38 cellular contexts compared by ENCODE assay signal in the genomic region with DNA sequence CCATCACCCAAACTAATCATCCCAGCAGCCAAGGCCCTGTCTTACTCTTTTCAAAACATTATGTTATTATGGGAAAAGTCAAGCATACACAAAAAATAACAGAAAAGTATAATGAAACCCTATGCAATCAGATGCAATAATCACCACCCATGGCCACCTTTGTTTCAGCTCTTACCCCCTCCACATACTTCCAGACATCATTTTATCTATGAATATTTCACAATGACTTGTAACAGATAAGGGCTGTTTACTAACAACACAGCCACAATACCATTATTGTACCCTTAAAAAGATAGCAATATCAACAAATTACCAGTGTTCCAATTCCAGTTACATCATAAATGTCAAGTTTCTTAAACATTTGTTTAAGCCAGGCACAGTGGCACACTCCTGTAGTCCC.
"Had no signal": no experiment of that assay in that cellular context is flagged by ENCODE, and none has a peak within 500 bp of the region (broad histone marks: within the 10 kb centered on the region; RNA-seq: fewer than 3 reads in every experiment).

No MANE protein-coding gene starts in this region.

- H3K27me3 Mint-ChIP-seq: activated naive CD8-positive, alpha-beta T cell; activated naive CD8-positive, alpha-beta T cell treated with anti-CD3 and anti-CD28 coated beads for 36 hours; activated naive CD8-positive, alpha-beta T cell treated with anti-CD3 and anti-CD28 coated beads, Interleukin-2, amount 10 ng/mL, durations not matched to agents 7 days and 5 days; activated naive CD8-positive, alpha-beta T cell treated with anti-CD3 and anti-CD28 coated beads, Interleukin-2, amount 50 U/mL, for 24 hours; activated T-cell treated with anti-CD3 and anti-CD28 coated beads, Interleukin-2, amount 50 U/mL, for 24 hours; activated T-helper 17 cell treated with anti-CD3 and anti-CD28 coated beads, Interleukin-2, amount 50 U/mL, for 72 hours; central memory CD8-positive, alpha-beta T cell had no signal

- H3K9me3 ChIP-seq: adrenal gland, ascending aorta, body of pancreas, breast epithelium had no signal

- H3K36me3 ChIP-seq: breast epithelium had no signal

- H3K4me3 Mint-ChIP-seq: activated naive CD4-positive, alpha-beta T cell treated with anti-CD3 and anti-CD28 coated beads for 36 hours; activated naive CD4-positive, alpha-beta T cell treated with anti-CD3 and anti-CD28 coated beads, Interleukin-2, amount 10 ng/mL, durations not matched to agents 7 days and 5 days; activated naive CD8-positive, alpha-beta T cell; activated naive CD8-positive, alpha-beta T cell treated with anti-CD3 and anti-CD28 coated beads for 36 hours; activated naive CD8-positive, alpha-beta T cell treated with anti-CD3 and anti-CD28 coated beads, Interleukin-2, amount 10 ng/mL, durations not matched to agents 7 days and 5 days; activated naive CD8-positive, alpha-beta T cell treated with anti-CD3 and anti-CD28 coated beads, Interleukin-2, amount 50 U/mL, for 24 hours; activated T-cell treated with anti-CD3 and anti-CD28 coated beads, Interleukin-2, amount 50 U/mL, for 24 hours; activated T-cell treated with anti-CD3 and anti-CD28 coated beads, Interleukin-2, amount 50 U/mL, for 4 hours; activated T-cell treated with anti-CD3 and anti-CD28 coated beads, Interleukin-2, amount 50 U/mL, for 72 hours; activated T-helper 1 cell treated with anti-CD3 and anti-CD28 coated beads, Interleukin-12 subunit alpha, Interleukin-12 subunit beta, Interleukin-2, Interleukin-4 antibody, amounts not matched to agents 30 ng/mL and 10 ng/mL and 1 ng/mL, durations not matched to agents 14 hours and 24 hours and 36 hours; activated T-helper 17 cell treated with anti-CD3 and anti-CD28 coated beads, Interleukin-2, amount 50 U/mL, for 72 hours; brain; central memory CD8-positive, alpha-beta T cell had no signal

- H3K27ac Mint-ChIP-seq: activated naive CD4-positive, alpha-beta T cell treated with anti-CD3 and anti-CD28 coated beads for 36 hours; activated naive CD4-positive, alpha-beta T cell treated with anti-CD3 and anti-CD28 coated beads, Interleukin-2, amount 10 ng/mL, durations not matched to agents 7 days and 5 days; activated naive CD8-positive, alpha-beta T cell; activated naive CD8-positive, alpha-beta T cell treated with anti-CD3 and anti-CD28 coated beads for 36 hours; activated naive CD8-positive, alpha-beta T cell treated with anti-CD3 and anti-CD28 coated beads, Interleukin-2, amount 10 ng/mL, durations not matched to agents 7 days and 5 days; activated naive CD8-positive, alpha-beta T cell treated with anti-CD3 and anti-CD28 coated beads, Interleukin-2, amount 50 U/mL, for 24 hours; activated T-cell treated with anti-CD3 and anti-CD28 coated beads, Interleukin-2, amount 50 U/mL, for 24 hours; activated T-cell treated with anti-CD3 and anti-CD28 coated beads, Interleukin-2, amount 50 U/mL, for 72 hours; activated T-helper 1 cell treated with anti-CD3 and anti-CD28 coated beads, Interleukin-12 subunit alpha, Interleukin-12 subunit beta, Interleukin-2, Interleukin-4 antibody, amounts not matched to agents 30 ng/mL and 10 ng/mL and 1 ng/mL, durations not matched to agents 14 hours and 24 hours and 36 hours; activated T-helper 17 cell treated with anti-CD3 and anti-CD28 coated beads, Interleukin-2, amount 50 U/mL, for 72 hours; activated T-helper 2 cell treated with anti-CD3 and anti-CD28 coated beads, Interferon-gamma antibody, Interleukin-2, Interleukin-4, amounts not matched to agents 10 μg/mL and 5 μg/mL and 100 μg/mL, durations not matched to agents 14 hours and 24 hours and 36 hours; brain had no signal

- DNase-seq: activated effector memory CD4-positive, alpha-beta T cell treated with anti-CD3 and anti-CD28 coated beads, Interleukin-2, amount 50 U/mL, for 16 hours; activated effector memory CD4-positive, alpha-beta T cell treated with Interleukin-2 at 50 U/mL for 16 hours; activated gamma-delta T cell; activated gamma-delta T cell treated with Interleukin-2 at 50 U/mL for 16 hours; activated naive CD4-positive, alpha-beta T cell; activated naive CD4-positive, alpha-beta T cell treated with anti-CD3 and anti-CD28 coated beads for 36 hours; activated naive CD4-positive, alpha-beta T cell treated with anti-CD3 and anti-CD28 coated beads, Interleukin-2, amount 10 ng/mL, durations not matched to agents 7 days and 5 days; activated naive CD4-positive, alpha-beta T cell treated with anti-CD3 and anti-CD28 coated beads, Interleukin-2, amount 50 U/mL, for 16 hours; activated naive CD8-positive, alpha-beta T cell treated with anti-CD3 and anti-CD28 coated beads for 36 hours; activated naive CD8-positive, alpha-beta T cell treated with anti-CD3 and anti-CD28 coated beads, Interleukin-2, amount 10 ng/mL, durations not matched to agents 7 days and 5 days; activated naive CD8-positive, alpha-beta T cell treated with anti-CD3 and anti-CD28 coated beads, Interleukin-2, amount 50 U/mL, for 24 hours; activated T-cell treated with anti-CD3 and anti-CD28 coated beads, Interleukin-2, amount 50 U/mL, for 1 hour; activated T-cell treated with anti-CD3 and anti-CD28 coated beads, Interleukin-2, amount 50 U/mL, for 24 hours; activated T-cell treated with anti-CD3 and anti-CD28 coated beads, Interleukin-2, amount 50 U/mL, for 4 hours; activated T-cell treated with anti-CD3 and anti-CD28 coated beads, Interleukin-2, amount 50 U/mL, for 48 hours; activated T-cell treated with anti-CD3 and anti-CD28 coated beads, Interleukin-2, amount 50 U/mL, for 72 hours; adrenal gland; amniotic stem cell; amygdala; anterior cingulate cortex; aorta; body of pancreas; brain microvascular endothelial cell; caudate nucleus; central memory CD4-positive, alpha-beta T cell; cerebellar nuclear complex had no signal

- H3K4me3 ChIP-seq: adrenal gland, ascending aorta, body of pancreas, breast epithelium, cardiac muscle cell had no signal

- H3K27ac ChIP-seq: adrenal gland, ascending aorta, body of pancreas, brain microvascular endothelial cell, breast epithelium had no signal

- ATAC-seq: activated naive CD4-positive, alpha-beta T cell treated with anti-CD3 and anti-CD28 coated beads, Interleukin-2, amount 50 U/mL, for 72 hours; activated naive CD8-positive, alpha-beta T cell treated with anti-CD3 and anti-CD28 coated beads, Interleukin-2, amount 50 U/mL, for 24 hours; activated T-cell treated with anti-CD3 and anti-CD28 coated beads, Interleukin-2, amount 50 U/mL, for 4 hours; activated T-cell treated with anti-CD3 and anti-CD28 coated beads, Interleukin-2, amount 50 U/mL, for 72 hours; activated T-helper 17 cell treated with anti-CD3 and anti-CD28 coated beads, Interleukin-2, amount 50 U/mL, for 72 hours; body of pancreas had no signal

- H3K4me1 ChIP-seq: adrenal gland, ascending aorta, body of pancreas, breast epithelium had no signal

- H3K9me3 Mint-ChIP-seq: activated naive CD4-positive, alpha-beta T cell treated with anti-CD3 and anti-CD28 coated beads for 36 hours; activated naive CD4-positive, alpha-beta T cell treated with anti-CD3 and anti-CD28 coated beads, Interleukin-2, amount 10 ng/mL, durations not matched to agents 7 days and 5 days; activated naive CD4-positive, alpha-beta T cell treated with anti-CD3 and anti-CD28 coated beads, Interleukin-2, amount 50 U/mL, for 72 hours; activated naive CD8-positive, alpha-beta T cell treated with anti-CD3 and anti-CD28 coated beads for 36 hours; activated naive CD8-positive, alpha-beta T cell treated with anti-CD3 and anti-CD28 coated beads, Interleukin-2, amount 10 ng/mL, durations not matched to agents 7 days and 5 days; activated naive CD8-positive, alpha-beta T cell treated with anti-CD3 and anti-CD28 coated beads, Interleukin-2, amount 50 U/mL, for 24 hours; activated T-cell treated with anti-CD3 and anti-CD28 coated beads, Interleukin-2, amount 50 U/mL, for 24 hours; activated T-cell treated with anti-CD3 and anti-CD28 coated beads, Interleukin-2, amount 50 U/mL, for 4 hours; activated T-cell treated with anti-CD3 and anti-CD28 coated beads, Interleukin-2, amount 50 U/mL, for 72 hours; activated T-helper 1 cell treated with anti-CD3 and anti-CD28 coated beads, Interleukin-12 subunit alpha, Interleukin-12 subunit beta, Interleukin-2, Interleukin-4 antibody, amounts not matched to agents 30 ng/mL and 10 ng/mL and 1 ng/mL, durations not matched to agents 14 hours and 24 hours and 36 hours; activated T-helper 17 cell treated with anti-CD3 and anti-CD28 coated beads, Interleukin-2, amount 50 U/mL, for 72 hours; activated T-helper 2 cell treated with anti-CD3 and anti-CD28 coated beads, Interferon-gamma antibody, Interleukin-2, Interleukin-4, amounts not matched to agents 10 μg/mL and 5 μg/mL and 100 μg/mL, durations not matched to agents 14 hours and 24 hours and 36 hours; brain; central memory CD8-positive, alpha-beta T cell had no signal

- H3K4me1 Mint-ChIP-seq: brain had no signal

- FAIRE-seq: astrocyte, bronchial epithelial cell had no signal

- H3K27me3 ChIP-seq: adrenal gland, ascending aorta, body of pancreas, brain microvascular endothelial cell, breast epithelium, cardiac muscle cell had no signal
